In genomic region chr9:110101531-110102161, GRCh38 we compare ENCODE assay signal across 12 cellular contexts.
DNase-seq lines count a peak whose midpoint lies in the region; ATAC-seq lines count a peak whose summit lies in the region.
"Had no signal": no experiment of that assay in that cellular context is flagged by ENCODE, and none has a peak within 500 bp of the region (broad histone marks: within the 10 kb centered on the region; RNA-seq: fewer than 3 reads in every experiment).

No MANE protein-coding gene starts in this region.

- CTCF ChIA-PET in naive thymus-derived CD4-positive, alpha-beta T cell (lab: Charles Lee) = no interaction called here

- peak; percentile 67 for ATAC-seq in GM18508 (IDR thresholded peaks at IDR 0.05; ENCODE audit: insufficient read depth, unreplicated experiment)
- ATAC-seq in GM21526 (IDR thresholded peaks at IDR 0.05; ENCODE audit: low FRiP score, unreplicated experiment) = peak; percentile 56
- peak; percentile 88 for ATAC-seq in HG03354 (IDR thresholded peaks at IDR 0.05; ENCODE audit: poor library complexity, severe bottlenecking, unreplicated experiment)
- no peak for ATAC-seq in naive thymus-derived CD4-positive, alpha-beta T cell

- no peaks in the 10 kb centered on the region for H3K27me3 ChIP-seq in naive thymus-derived CD4-positive, alpha-beta T cell (ENCODE audit: control insufficient read depth in 2 of 2, insufficient read depth in 2 of 2, low read length in 2 of 2)
- H3K27me3 ChIP-seq: sigmoid colon had no signal

- no peaks in the 10 kb centered on the region for H3K9me3 Mint-ChIP-seq in naive thymus-derived CD4-positive, alpha-beta T cell

- H3K27ac Mint-ChIP-seq in naive thymus-derived CD4-positive, alpha-beta T cell = no peak overlapping the region

- no peak overlapping the region for H3K27ac ChIP-seq in naive thymus-derived CD4-positive, alpha-beta T cell (ENCODE audit: low read depth, low read length)
- H3K27ac ChIP-seq: thoracic aorta had no signal

- no peaks in the 10 kb centered on the region for H3K36me3 ChIP-seq in naive thymus-derived CD4-positive, alpha-beta T cell (ENCODE audit: control insufficient read depth in 2 of 3, insufficient read depth in 3 of 3, low read length in 3 of 3)
- H3K36me3 ChIP-seq: sigmoid colon, thoracic aorta had no signal

- H3K4me1 ChIP-seq in naive thymus-derived CD4-positive, alpha-beta T cell (ENCODE audit: control insufficient read depth in 2 of 2, insufficient read depth in 2 of 2, low read length in 2 of 2) = no peaks in the 10 kb centered on the region

- intact Hi-C loops in naive thymus-derived CD4-positive, alpha-beta T cell (cut with micrococcal nuclease) = no loop called here

- DNase-seq in left kidney (ENCODE audit: low read depth, low spot score) (peak; percentile 38), HuH-7.5 (ENCODE audit: low spot score) (no peak), anterior cingulate cortex (lab: John Stamatoyannopoulos, UW) (no peak), globus pallidus (ENCODE audit: low spot score) (no peak)
- no peak for DNase-seq in naive thymus-derived CD4-positive, alpha-beta T cell
- DNase-seq: cerebellar nuclear complex, NCI-H1417, sigmoid colon had no signal

- no peak overlapping the region for H3K4me3 ChIP-seq in naive thymus-derived CD4-positive, alpha-beta T cell (ENCODE audit: low read length)
- H3K4me3 ChIP-seq: sigmoid colon, thoracic aorta had no signal

- H3K9me3 ChIP-seq in naive thymus-derived CD4-positive, alpha-beta T cell (ENCODE audit: control insufficient read depth in 2 of 3, low read length in 3 of 3) = no peaks in the 10 kb centered on the region
- H3K9me3 ChIP-seq: sigmoid colon, thoracic aorta had no signal

- peaks cover 0 to 40% (median 0%) of the 10 kb centered on the region in 7 donors for H3K4me1 Mint-ChIP-seq in naive thymus-derived CD4-positive, alpha-beta T cell

- H3K27me3 Mint-ChIP-seq in naive thymus-derived CD4-positive, alpha-beta T cell = no peaks in the 10 kb centered on the region

- POLR2A ChIA-PET in naive thymus-derived CD4-positive, alpha-beta T cell (lab: Charles Lee) = no interaction called here

- peaks cover 0 to 7% (median 0%) of the 10 kb centered on the region in 5 donors for H3K36me3 Mint-ChIP-seq in naive thymus-derived CD4-positive, alpha-beta T cell

- no peak overlapping the region for H3K4me3 Mint-ChIP-seq in naive thymus-derived CD4-positive, alpha-beta T cell
